In the genomic region with DNA sequence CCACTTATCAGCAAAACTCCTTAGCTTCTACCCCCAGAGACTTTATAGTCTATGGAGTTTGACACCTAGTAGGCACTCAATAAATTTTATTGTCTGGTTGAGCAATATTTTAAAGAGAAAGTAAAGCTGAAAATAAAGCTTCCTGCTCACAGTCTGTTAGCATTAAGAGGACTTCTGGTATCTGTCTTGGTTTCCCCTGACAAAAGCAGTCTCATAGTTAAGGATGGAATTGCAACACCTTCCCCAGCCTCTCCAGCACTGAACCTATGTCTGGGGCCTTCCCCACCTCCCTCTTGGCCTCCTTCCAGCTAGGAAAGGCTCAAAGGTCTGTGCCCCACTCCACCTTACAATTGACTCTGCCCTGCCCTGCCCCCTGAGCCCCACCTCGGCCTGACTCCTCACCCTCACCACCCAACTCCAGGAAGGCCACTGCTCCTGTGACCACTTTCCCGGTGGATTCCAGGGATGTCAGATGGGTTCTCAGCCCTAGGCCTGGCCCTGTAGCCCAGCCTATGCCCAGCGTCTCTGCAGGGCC, we compare ENCODE assay signal across 36 cellular contexts. TPM values are rescaled to one million over a fixed set of nuclear protein-coding genes. Genes with fewer than 3 reads are reported as not detected.
A peak's percentile ranks its signal among the peaks of the same experiment; 100 is the strongest.
DNase-seq lines count a peak whose midpoint lies in the region; ATAC-seq and TF ChIP-seq lines count a peak whose summit lies in the region.
"Had no signal": no experiment of that assay in that cellular context is flagged by ENCODE, and none has a peak within 500 bp of the region (broad histone marks: within the 10 kb centered on the region; RNA-seq: fewer than 3 reads in every experiment).

No MANE protein-coding gene starts in this region.

- no peak overlapping the region for H2AFZ ChIP-seq in PC-3 (ENCODE audit: low read length)

- DNase-seq in SKM-1 treated with dmso at 0.1 percent for 144 hours (lab: John Stamatoyannopoulos, UW; ENCODE audit: unreplicated experiment) (peak; percentile 19), SKM-1 (lab: John Stamatoyannopoulos, UW; ENCODE audit: unreplicated experiment) (no peak), colonic mucosa (peak; percentile 95), left lobe of liver (ENCODE audit: low spot score) (no peak), transverse colon (peak; percentile 88), HFFc6 (no peak), PC-3 (no peak)
- DNase-seq: 8988T; activated CD4-positive, alpha-beta T cell treated with anti-CD3 and anti-CD28 coated beads for 48 hours; activated effector memory CD4-positive, alpha-beta T cell treated with Interleukin-2 at 50 U/mL for 16 hours; activated T-cell treated with anti-CD3 and anti-CD28 coated beads, Interleukin-2, amount 50 U/mL, for 1 hour; aorta; DMS79; effector memory CD4-positive, alpha-beta T cell; erythroblast; foreskin fibroblast; head of caudate nucleus; kidney; NCI-H1436; NCI-H2081 treated with DMSO at 0.1 percent for 48 hours; NCI-H345; NCI-H69; SIG-M5; stimulated activated CD4-positive, alpha-beta T cell treated with anti-CD3 and anti-CD28 coated beads, Interleukin-1b, Interleukin-23, amount 100 ng/mL, for 48 hours; stimulated activated naive CD8-positive, alpha-beta T cell treated with anti-CD3 and anti-CD28 coated beads, Interleukin-15, Interleukin-2, amounts not matched to agents 100 U/mL and 50 U/mL, for 24 hours; testis; uterus had no signal

- intact Hi-C loops in colonic mucosa (cut with DNase I): no loop called here
- intact Hi-C loops in transverse colon (cut with DNase I; ENCODE audit: low total_unique reads): no loop called here
- intact Hi-C loops in PC-3 (cut with micrococcal nuclease): no loop called here

- H3K4me1 Mint-ChIP-seq in HFFc6 (ENCODE audit: low read depth): peaks cover 60% of the 10 kb centered on the region

- no peaks in the 10 kb centered on the region; the same call in 1 of the 2 replicates for H3K27me3 Mint-ChIP-seq in HFFc6 (ENCODE audit: insufficient read depth)

- BruUV-seq in PC-3 (replicated peaks; lab: Mats Ljungman, UMichigan): no TSS peak

- no peak overlapping the region for H3K4me2 ChIP-seq in PC-3 (ENCODE audit: low read length)
- H3K4me2 ChIP-seq: KMS-11 had no signal

- H3K9me3 ChIP-seq in colonic mucosa (no peaks in the 10 kb centered on the region), transverse colon (no peaks in the 10 kb centered on the region), PC-3 (ENCODE audit: low read length) (no peaks in the 10 kb centered on the region)
- H3K9me3 ChIP-seq: right atrium auricular region, testis, uterus had no signal

- H3K4me3 ChIP-seq in colonic mucosa: no peak overlapping the region
- no peak overlapping the region for H3K4me3 ChIP-seq in transverse colon
- H3K4me3 ChIP-seq in PC-3 (ENCODE audit: low read length): no peak overlapping the region
- H3K4me3 ChIP-seq: lung, right atrium auricular region, testis, uterus had no signal

- H3F3A ChIP-seq in PC-3 (ENCODE audit: low read length, unreplicated experiment): no peaks in the 10 kb centered on the region

- ATAC-seq in left lobe of liver (peak; percentile 17), PC-3 (no peak), GM18861 (IDR thresholded peaks at IDR 0.05; ENCODE audit: unreplicated experiment) (no peak)
- ATAC-seq: activated naive CD4-positive, alpha-beta T cell treated with anti-CD3 and anti-CD28 coated beads, Interleukin-2, amount 50 U/mL, for 72 hours; Panc1; stimulated activated naive CD8-positive, alpha-beta T cell treated with anti-CD3 and anti-CD28 coated beads, Interleukin-15, Interleukin-2, amounts not matched to agents 100 U/mL and 50 U/mL, for 24 hours had no signal

- no peak for TF ChIP-seq CTCF in colonic mucosa (IDR thresholded peaks at IDR 0.05)
- no peak for TF ChIP-seq CTCF in transverse colon (IDR thresholded peaks at IDR 0.05)
- no peak for TF ChIP-seq CTCF in HFFc6 (IDR thresholded peaks at IDR 0.05)
- TF ChIP-seq CTCF in PC-3 (conservative IDR thresholded peaks at IDR 0.05; ENCODE audit: low read depth, low read length): no peak

- no peak for TF ChIP-seq EP300 in transverse colon (IDR thresholded peaks at IDR 0.05; ENCODE audit: low read depth)

- H3K9ac ChIP-seq in colonic mucosa (ENCODE audit: low read depth in 2 of 2, low read length in 2 of 2) (peak overlapping the region in 1 of 2 donors; percentile 55), PC-3 (ENCODE audit: low read length) (no peak overlapping the region)
- H3K9ac ChIP-seq: KMS-11 had no signal

- no peaks in the 10 kb centered on the region for H3K27me3 ChIP-seq in colonic mucosa
- no peaks in the 10 kb centered on the region for H3K27me3 ChIP-seq in transverse colon
- no peaks in the 10 kb centered on the region for H3K27me3 ChIP-seq in PC-3 (ENCODE audit: low read length)
- H3K27me3 ChIP-seq: right atrium auricular region, testis, uterus had no signal

- H3K36me3 ChIP-seq in colonic mucosa (no peaks in the 10 kb centered on the region), transverse colon (no peaks in the 10 kb centered on the region), PC-3 (ENCODE audit: low read depth, low read length) (no peaks in the 10 kb centered on the region)
- H3K36me3 ChIP-seq: right atrium auricular region, uterus had no signal

- peak; percentile 42 for TF ChIP-seq POLR2A in transverse colon (IDR thresholded peaks at IDR 0.05)

- in situ Hi-C loops in transverse colon (cut with MboI; ENCODE audit: low pct_ligation_motif_present in 1 of 4, low pct_unique_long_range_greater_than_20kb in 1 of 4, low sequenced_read_pairs in 3 of 4): no loop called here

- H4K20me1 ChIP-seq in PC-3 (ENCODE audit: low read length): no peaks in the 10 kb centered on the region

- H3K4me3 Mint-ChIP-seq in HFFc6: no peak overlapping the region
- H3K4me3 Mint-ChIP-seq: CD14-positive monocyte, neural crest cell had no signal

- no peak overlapping the region for H3K27ac Mint-ChIP-seq in HFFc6
- H3K27ac Mint-ChIP-seq: CD14-positive monocyte had no signal

- no peaks in the 10 kb centered on the region for H3K9me2 ChIP-seq in PC-3 (replicated peaks; ENCODE audit: low read length)

- H3K36me3 Mint-ChIP-seq in HFFc6 (ENCODE audit: low read depth): no peaks in the 10 kb centered on the region
- H3K36me3 Mint-ChIP-seq: activated naive CD4-positive, alpha-beta T cell treated with anti-CD3 and anti-CD28 coated beads, Interleukin-2, amount 50 U/mL, for 72 hours; CD14-positive monocyte had no signal

- 57% methylated on average over 3 of the region's 3 CpGs; no CpG with 5 or more reads in 1 of the 2 donors for WGBS in transverse colon (ENCODE audit: low coverage in 1 of 2), 2 donors

- H3K4me1 ChIP-seq in colonic mucosa: peaks cover 6% of the 10 kb centered on the region
- peaks cover 0 to 46% (median 23%) of the 10 kb centered on the region in 4 donors for H3K4me1 ChIP-seq in transverse colon
- H3K4me1 ChIP-seq in PC-3 (ENCODE audit: insufficient read depth, low read length): peaks cover 38% of the 10 kb centered on the region
- H3K4me1 ChIP-seq: testis, uterus had no signal

- POLR2A ChIA-PET in PC-3 (lab: Charles Lee; ENCODE audit: unreplicated experiment): no interaction called here

- peak overlapping the region; percentile 75 for H3K27ac ChIP-seq in colonic mucosa
- peak overlapping the region; percentile 67 to 78 (median 77) for H3K27ac ChIP-seq in transverse colon
- no peak overlapping the region for H3K27ac ChIP-seq in PC-3 (ENCODE audit: low read length)
- H3K27ac ChIP-seq: KMS-11, right atrium auricular region, testis, uterus had no signal

- H3K79me2 ChIP-seq in PC-3 (ENCODE audit: low read length): no peaks in the 10 kb centered on the region

- no peaks in the 10 kb centered on the region for H3K9me3 Mint-ChIP-seq in HFFc6
- H3K9me3 Mint-ChIP-seq: activated naive CD4-positive, alpha-beta T cell treated with anti-CD3 and anti-CD28 coated beads, Interleukin-2, amount 50 U/mL, for 72 hours; neural crest cell had no signal

- CTCF ChIA-PET in PC-3 (lab: Charles Lee): no interaction called here

RNA-seq across cellular contexts. Expression of a gene that starts 33.3 kb away (rescaled TPM):
- total RNA-seq in colonic mucosa (100 to 1,000 TPM; 115 to 249 TPM), left lobe of liver (0.13 TPM), transverse colon (100 to 1,000 TPM in 3 of 4 donors, 10 to 100 TPM in 1; 36.0 to 181 (median 173) TPM), PC-3 (2014; rRNA removed) (1.2 and 1.6 TPM in 2 replicates)
- 1 to 10 TPM in 2 of 6 experiments, under 1 TPM in 4; 0.23 to 1.5 (median 0.66) TPM for total RNA-seq in HFFc6 (2021; fragmentation: NEBNext Ultra II Directional; extraction: Animal tissue kit (Norgen Biotek cat#: 25700))
- total RNA-seq: activated CD8-positive, alpha-beta memory T cell treated with anti-CD3 and anti-CD28 coated beads for 36 hours; activated naive CD4-positive, alpha-beta T cell treated with anti-CD3 and anti-CD28 coated beads, Interleukin-2, amount 50 U/mL, for 72 hours; neural crest cell had no signal

Comparison
In these comparisons a context has a peak if more than half of its experiments do, and no peak if none do; other contexts are left out.
1. DNase-seq: peak in SKM-1 treated with dmso at 0.1 percent for 144 hours (single experiment), colonic mucosa (single experiment) and transverse colon (single experiment); none in SKM-1 (single experiment), left lobe of liver (single experiment), HFFc6 (single experiment) and PC-3 (single experiment).
2. RNA of a gene that starts 33.3 kb away (total RNA-seq): 115 to 249 TPM in colonic mucosa and 36.0 to 181 TPM in transverse colon; 1.2 to 1.6 TPM in PC-3, 0.23 to 1.5 TPM in HFFc6 and 0.13 TPM in left lobe of liver (single experiment); every median in the first group is over 10 times any median in the second.